2 cellular contexts compared by ENCODE assay signal in genomic region chr1:8374356-8374755, GRCh38.
TF ChIP-seq lines count a peak whose summit lies in the region.

No MANE protein-coding gene starts in this region.

TF ChIP-seq in IMR-90, 13 proteins besides CTCF, POLR2A, EP300 and RAD21:
- no peak for TF ChIP-seq MAFK (IDR thresholded peaks at IDR 0.05; ENCODE audit: low read depth, low read length)
- no peak for TF ChIP-seq CHD1 (IDR thresholded peaks at IDR 0.05; ENCODE audit: low read depth, low read length)
- no peak for TF ChIP-seq NFE2L2 (IDR thresholded peaks at IDR 0.05; ENCODE audit: low read depth, low read length)
- TF ChIP-seq BHLHE40 (IDR thresholded peaks at IDR 0.05; ENCODE audit: low read depth, low read length) = no peak
- no peak for TF ChIP-seq RFX5 (IDR thresholded peaks at IDR 0.05; ENCODE audit: low read depth, low read length)
- TF ChIP-seq ELK1 (IDR thresholded peaks at IDR 0.05; ENCODE audit: borderline replicate concordance, low read depth, low read length) = no peak
- no peak for TF ChIP-seq MXI1 (IDR thresholded peaks at IDR 0.05; ENCODE audit: borderline replicate concordance, low read depth, low read length)
- no peak for TF ChIP-seq USF2 (IDR thresholded peaks at IDR 0.05; ENCODE audit: low read depth, low read length)
- TF ChIP-seq CEBPB (IDR thresholded peaks at IDR 0.05; ENCODE audit: low read depth, low read length) = no peak
- TF ChIP-seq FOS (IDR thresholded peaks at IDR 0.05; ENCODE audit: low read depth, low read length) = no peak
- no peak for TF ChIP-seq SMC3 (IDR thresholded peaks at IDR 0.05; ENCODE audit: low read depth, low read length)
- no peak for TF ChIP-seq RCOR1 (IDR thresholded peaks at IDR 0.05; ENCODE audit: insufficient replicate concordance, low read length)
- no peak for TF ChIP-seq MAZ (IDR thresholded peaks at IDR 0.05; ENCODE audit: borderline replicate concordance, low read depth, low read length)

TF ChIP-seq in K562, 482 proteins besides CTCF, POLR2A, EP300 and RAD21:
- no peak for TF ChIP-seq NONO (IDR thresholded peaks at IDR 0.05; ENCODE audit: low read depth in 2 of 2, low read length in 1 of 2)
- no peak for TF ChIP-seq IRF9 (tag; IDR thresholded peaks at IDR 0.05)
- no peak for TF ChIP-seq HMGXB4 (CRISPR knock-in tag; IDR thresholded peaks at IDR 0.05)
- TF ChIP-seq SRSF3 (IDR thresholded peaks at IDR 0.05; ENCODE audit: insufficient read depth, low read length) = no peak
- no peak for TF ChIP-seq ZNF12 (CRISPR knock-in tag; IDR thresholded peaks at IDR 0.05)
- no peak for TF ChIP-seq RFX5 (IDR thresholded peaks at IDR 0.05; ENCODE audit: low read depth, low read length)
- TF ChIP-seq ZNF324 (CRISPR knock-in tag; IDR thresholded peaks at IDR 0.05) = no peak
- no peak for TF ChIP-seq THRA (IDR thresholded peaks at IDR 0.05)
- no peak for TF ChIP-seq POLR3A (IDR thresholded peaks at IDR 0.05; ENCODE audit: borderline replicate concordance, extremely low read depth, insufficient read depth, insufficient read length)
- no peak for TF ChIP-seq ARHGAP35 (IDR thresholded peaks at IDR 0.05; ENCODE audit: partially characterized antibody)
- no peak for TF ChIP-seq ZNF75A (CRISPR knock-in tag; IDR thresholded peaks at IDR 0.05)
- TF ChIP-seq NR1H2 (CRISPR knock-in tag; IDR thresholded peaks at IDR 0.05) = no peak
- no peak for TF ChIP-seq MLX (CRISPR knock-in tag; conservative IDR thresholded peaks at IDR 0.05)
- TF ChIP-seq MTA2 (IDR thresholded peaks at IDR 0.05; ENCODE audit: low read depth) = no peak
- no peak for TF ChIP-seq PKNOX1 (IDR thresholded peaks at IDR 0.05)
- no peak for TF ChIP-seq RBM17 (IDR thresholded peaks at IDR 0.05; ENCODE audit: borderline replicate concordance, low read depth, low read length)
TF ChIP-seq in K562: peak in this region for 0.
